ENCODE assay signal across 15 cellular contexts in genomic region chr1:8281843-8282509, GRCh38. TPM values are rescaled to one million over a fixed set of nuclear protein-coding genes. Genes with fewer than 3 reads are reported as not detected.
DNase-seq lines count a peak whose midpoint lies in the region; ATAC-seq and TF ChIP-seq lines count a peak whose summit lies in the region.
"Had no signal": no experiment of that assay in that cellular context is flagged by ENCODE, and none has a peak within 500 bp of the region (broad histone marks: within the 10 kb centered on the region; RNA-seq: fewer than 3 reads in every experiment).

No MANE protein-coding gene starts in this region.

- H3K4ac ChIP-seq in neuronal stem cell (ENCODE audit: low read length): no peak overlapping the region

- in situ Hi-C loops in Panc1 (cut with HindIII; ENCODE audit: low pct_unique_long_range_greater_than_20kb, low sequenced_read_pairs): no loop called here

- peak overlapping the region; percentile 60 for H2AFZ ChIP-seq in neuronal stem cell (ENCODE audit: low read length)

- H3K27me3 ChIP-seq in Panc1 (ENCODE audit: control insufficient read depth, insufficient read depth, low read length): no peaks in the 10 kb centered on the region
- H3K27me3 ChIP-seq in heart right ventricle: peaks cover 0 to 12% (median 4%) of the 10 kb centered on the region in 7 donors
- H3K27me3 ChIP-seq in neuronal stem cell (ENCODE audit: control insufficient read depth in 3 of 3, insufficient read depth in 3 of 3, low read depth in 1 of 3, low read length in 3 of 3): no peaks in the 10 kb centered on the region
- H3K27me3 ChIP-seq: MG63, suprapubic skin had no signal

- CTCF ChIA-PET in Panc1 (lab: Charles Lee): no interaction called here

- no peak overlapping the region for H4K8ac ChIP-seq in neuronal stem cell (ENCODE audit: low read depth, low read length)

- peak overlapping the region; percentile 60 for H3K18ac ChIP-seq in neuronal stem cell (ENCODE audit: low read length)

- DNase-seq in EH (ENCODE audit: low read depth): peak; percentile 22
- no peak for DNase-seq in Panc1 (ENCODE audit: low read depth, low spot score)
- DNase-seq in heart right ventricle: peak in 1 of 2 donors; percentile 23
- DNase-seq in neuronal stem cell (ENCODE audit: low spot score): no peak
- no peak for DNase-seq in putamen (ENCODE audit: low spot score)
- no peak for DNase-seq in activated gamma-delta T cell treated with Interleukin-2 at 50 U/mL for 16 hours
- DNase-seq: activated CD4-positive, alpha-beta T cell treated with anti-CD3 and anti-CD28 coated beads for 4 hours; erythroblast; HFFc6; MG63; small intestine had no signal

- H3K23ac ChIP-seq in neuronal stem cell (ENCODE audit: low read depth, low read length, poor library complexity): no peak overlapping the region

- H3K4me3 ChIP-seq in Panc1 (ENCODE audit: low read depth in 2 of 2, low read length in 2 of 2): no peak overlapping the region
- no peak overlapping the region for H3K4me3 ChIP-seq in heart right ventricle
- H3K4me3 ChIP-seq in neuronal stem cell (ENCODE audit: low read length in 2 of 2): no peak overlapping the region
- H3K4me3 ChIP-seq: heart left ventricle, MG63, suprapubic skin had no signal

- H3K27ac ChIP-seq in Panc1 (ENCODE audit: low read length) (peak overlapping the region; percentile 79), heart right ventricle (peak overlapping the region in 1 of 10 donors; percentile 83), neuronal stem cell (replicated peaks; ENCODE audit: low read length) (no peak overlapping the region)
- H3K27ac ChIP-seq: suprapubic skin had no signal

- 57 to 59% methylated on average over 14 of the region's 14 CpGs for WGBS in heart right ventricle, 2 donors
- WGBS in neuronal stem cell (ENCODE audit: extremely low coverage in 2 of 2, insufficient read length in 2 of 2, insufficient replicate concordance in 1 of 2), 2 donors: no CpG with 5 or more reads among the region's 14 CpGs

- H3K4me1 ChIP-seq in Panc1 (ENCODE audit: control insufficient read depth, insufficient read depth, low read length) (peaks cover 27% of the 10 kb centered on the region), heart right ventricle (no peaks in the 10 kb centered on the region), neuronal stem cell (ENCODE audit: control insufficient read depth in 2 of 2, insufficient read depth in 1 of 2, low read depth in 1 of 2, low read length in 2 of 2) (peaks cover 4 to 8% of the 10 kb centered on the region in 2 donors)
- H3K4me1 ChIP-seq: suprapubic skin had no signal

- peak; percentile 23; the same call in 1 of the 2 replicates for ATAC-seq in Panc1
- peak in 5 of 8 donors; percentile 26 to 71 (median 59) for ATAC-seq in heart right ventricle
- ATAC-seq in HG02588 (IDR thresholded peaks at IDR 0.05; ENCODE audit: unreplicated experiment): no peak
- ATAC-seq in GM19351 (IDR thresholded peaks at IDR 0.05; ENCODE audit: unreplicated experiment): no peak

- no peak overlapping the region for H2BK12ac ChIP-seq in neuronal stem cell (ENCODE audit: low read length)

- H3K36me3 ChIP-seq in Panc1 (ENCODE audit: control insufficient read depth, insufficient read depth, low read length) (no peaks in the 10 kb centered on the region), heart right ventricle (no peaks in the 10 kb centered on the region), neuronal stem cell (replicated peaks in 1 of 2; ENCODE audit: control insufficient read depth in 2 of 2, insufficient read depth in 2 of 2, low read length in 2 of 2) (peaks cover 0 to under 1% of the 10 kb centered on the region in 2 donors)
- H3K36me3 ChIP-seq: heart left ventricle, MG63, suprapubic skin had no signal

- intact Hi-C loops in Panc1 (cut with micrococcal nuclease; ENCODE audit: unreplicated experiment): no loop called here
- intact Hi-C loops in heart right ventricle (cut with DNase I): no loop called here

- no peak overlapping the region for H2BK15ac ChIP-seq in neuronal stem cell (ENCODE audit: low read length)

- no peak overlapping the region for H2BK5ac ChIP-seq in neuronal stem cell (ENCODE audit: low read length)

- H3K14ac ChIP-seq in neuronal stem cell (ENCODE audit: low read length): no peak overlapping the region

- no peak overlapping the region for H3K9ac ChIP-seq in neuronal stem cell (ENCODE audit: low read depth, low read length, poor library complexity)

- no peak overlapping the region for H2BK120ac ChIP-seq in neuronal stem cell (ENCODE audit: low read depth, low read length)

- no peak overlapping the region for H3K4me2 ChIP-seq in neuronal stem cell (ENCODE audit: insufficient read depth, low read length, poor library complexity, severe bottlenecking)

- POLR2A ChIA-PET in Panc1 (lab: Charles Lee): interaction anchor here (0.6 kb wide), 1 partner anchor 20 kb away, joined by 7 read pairs; no protein-coding TSS in a partner anchor

- BruUV-seq in Panc1 (replicated peaks; lab: Mats Ljungman, UMichigan): no TSS peak

- H4K91ac ChIP-seq in neuronal stem cell (ENCODE audit: low read depth, low read length, poor library complexity): no peak overlapping the region

- no peaks in the 10 kb centered on the region for H3K79me1 ChIP-seq in neuronal stem cell (ENCODE audit: low read depth, low read length)

- peak overlapping the region; percentile 89 for H2AK5ac ChIP-seq in neuronal stem cell (ENCODE audit: low read depth, low read length)

- H3K9me3 ChIP-seq in Panc1 (ENCODE audit: control insufficient read depth, insufficient read depth, low read depth, low read length): no peaks in the 10 kb centered on the region
- no peaks in the 10 kb centered on the region for H3K9me3 ChIP-seq in heart right ventricle
- peaks cover 0 to under 1% of the 10 kb centered on the region in 2 donors for H3K9me3 ChIP-seq in neuronal stem cell (replicated peaks in 1 of 2; ENCODE audit: control insufficient read depth in 2 of 2, insufficient read depth in 1 of 2, low read depth in 1 of 2, low read length in 2 of 2)
- H3K9me3 ChIP-seq: MG63, suprapubic skin had no signal

- TF ChIP-seq CTCF in Panc1 (IDR thresholded peaks at IDR 0.05): no peak
- TF ChIP-seq CTCF in heart right ventricle (IDR thresholded peaks at IDR 0.05): no peak

RNA-seq across cellular contexts. Expression of gene SLC45A1, which starts 35.9 kb away (rescaled TPM):
- 11.3 TPM for total RNA-seq in Panc1 (2021; ENCODE audit: unreplicated experiment)
- 49.4 TPM for polyA plus RNA-seq in Panc1 (2012; ENCODE audit: insufficient read length)
- 1 to 10 TPM in 7 of 10 donors, under 1 TPM in 3; 0.53 to 2.7 (median 1.5) TPM for total RNA-seq in heart right ventricle
- polyA plus RNA-seq in heart right ventricle: 1 to 10 TPM; 3.2 to 4.1 TPM
- 1.7 TPM for polyA plus RNA-seq in neuronal stem cell (2013, experiment 1 of 2)
- 1.7 TPM for polyA plus RNA-seq in neuronal stem cell (2013, experiment 2 of 2)

Comparison
In these comparisons a context has a peak if more than half of its experiments do, and no peak if none do; other contexts are left out.
1. ATAC-seq: peak in Panc1 (single experiment) and heart right ventricle (5 of 8); none in HG02588 (single experiment) and GM19351 (single experiment).